8 cellular contexts compared by ENCODE assay signal in the genomic region with DNA sequence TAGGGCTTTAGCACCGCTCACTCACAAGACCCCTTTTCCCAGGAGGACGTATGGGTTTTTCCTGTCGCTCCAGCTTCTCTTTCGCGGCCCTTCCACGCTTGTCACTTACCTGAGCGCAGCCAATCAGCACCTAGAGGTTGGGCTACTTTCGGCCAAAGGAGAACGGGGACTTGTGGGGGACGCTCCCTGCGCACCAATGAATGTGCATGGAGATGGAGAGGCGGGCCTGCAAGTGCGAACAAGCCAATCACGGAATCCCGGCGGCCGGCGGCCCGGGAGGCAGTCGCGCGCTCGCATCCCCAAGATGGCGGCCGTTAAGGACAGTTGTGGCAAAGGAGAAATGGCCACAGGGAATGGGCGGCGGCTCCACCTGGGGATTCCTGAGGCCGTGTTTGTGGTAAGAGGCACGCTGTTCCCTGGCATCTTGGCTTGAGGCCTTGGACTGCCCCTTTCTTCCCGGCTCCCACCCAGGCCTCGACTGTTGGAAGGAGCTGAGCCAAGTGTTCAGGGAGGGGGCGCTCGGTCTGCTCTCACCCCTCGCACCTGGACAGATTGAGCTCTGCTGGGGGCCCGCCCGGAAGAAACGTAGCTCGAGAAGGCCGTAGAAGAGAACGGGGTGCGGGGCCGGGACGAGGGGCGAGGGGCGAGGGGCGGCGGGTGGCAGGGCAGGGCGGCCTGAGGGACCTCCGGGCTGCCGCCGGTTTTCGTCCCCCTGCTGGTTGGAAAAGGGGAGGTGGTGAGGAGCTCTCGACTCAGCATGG. TPM values are rescaled to one million over a fixed set of nuclear protein-coding genes. Genes with fewer than 3 reads are reported as not detected.
A peak's percentile ranks its signal among the peaks of the same experiment; 100 is the strongest.
DNase-seq lines count a peak whose midpoint lies in the region; ATAC-seq, FAIRE-seq and TF ChIP-seq lines count a peak whose summit lies in the region.

A gene with protein sequence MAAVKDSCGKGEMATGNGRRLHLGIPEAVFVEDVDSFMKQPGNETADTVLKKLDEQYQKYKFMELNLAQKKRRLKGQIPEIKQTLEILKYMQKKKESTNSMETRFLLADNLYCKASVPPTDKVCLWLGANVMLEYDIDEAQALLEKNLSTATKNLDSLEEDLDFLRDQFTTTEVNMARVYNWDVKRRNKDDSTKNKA (plus strand): TSS at position 282 of the 761 bp plus-strand sequence. CDS start 23 bp downstream, at position 305.

- H3K9me3 Mint-ChIP-seq in natural killer cell, result no peaks in the 10 kb centered on the region

- H3K4me1 Mint-ChIP-seq in natural killer cell, result peaks cover 22 to 29% of the 10 kb centered on the region in 2 donors

- peak; percentile 62 for TF ChIP-seq POLR2A in H54 (IDR thresholded peaks at IDR 0.05; ENCODE audit: low read depth, low read length)
- TF ChIP-seq POLR2A in Raji (IDR thresholded peaks at IDR 0.05; ENCODE audit: insufficient read depth, low read depth, low read length), result peak; percentile 67

- H3K36me3 Mint-ChIP-seq in natural killer cell, result no peaks in the 10 kb centered on the region

- no peaks in the 10 kb centered on the region for H3K27me3 Mint-ChIP-seq in natural killer cell (ENCODE audit: low read depth in 2 of 2)

- ATAC-seq in natural killer cell, result peak; percentile 96 to 99 (median 98)

- H3K4me3 Mint-ChIP-seq in natural killer cell, result peak within 1 kb of the TSS; percentile 97

- intact Hi-C loops in natural killer cell (cut with micrococcal nuclease), result no loop called here

- H3K27ac Mint-ChIP-seq in natural killer cell, result peak within 1 kb of the TSS; percentile 88 to 95

- TF ChIP-seq CTCF in natural killer cell (IDR thresholded peaks at IDR 0.05), result peak; percentile 57

- DNase-seq in ELR (ENCODE audit: low read depth), result peak; percentile 95
- DNase-seq in H54 (ENCODE audit: insufficient read length, low spot score), result peak; percentile 82
- peak; percentile 89 for DNase-seq in LoVo (ENCODE audit: low spot score)
- peak; percentile 76 for DNase-seq in activated T-helper 9 cell treated with anti-CD3 and anti-CD28 coated beads, Interleukin-2, amount 50 U/mL, for 16 hours (ENCODE audit: low read depth)
- peak; percentile 94 for DNase-seq in fibroblast of peridontal ligament (ENCODE audit: extremely low read depth)
- peak; percentile 78 for DNase-seq in natural killer cell
- DNase-seq in stimulated activated naive CD4-positive, alpha-beta T cell treated with Interleukin-2 at 50 U/mL for 16 hours (lab: John Stamatoyannopoulos, UW), result peak; percentile 87

- peak; percentile 86 for FAIRE-seq in H54 (lab: Jason Lieb, UNC)

RNA-seq across cellular contexts. Expression of the gene that starts here (rescaled TPM):
- total RNA-seq in natural killer cell, result 10 to 100 TPM; 18.7 to 24.6 (median 19.9) TPM

Comparison
In these comparisons a context has a peak if more than half of its experiments do, and no peak if none do; other contexts are left out.
1. Peak in every context shown above with its lines: DNase-seq and ATAC-seq.